Comparison of ENCODE assay signal across 10 cellular contexts in the genomic region with DNA sequence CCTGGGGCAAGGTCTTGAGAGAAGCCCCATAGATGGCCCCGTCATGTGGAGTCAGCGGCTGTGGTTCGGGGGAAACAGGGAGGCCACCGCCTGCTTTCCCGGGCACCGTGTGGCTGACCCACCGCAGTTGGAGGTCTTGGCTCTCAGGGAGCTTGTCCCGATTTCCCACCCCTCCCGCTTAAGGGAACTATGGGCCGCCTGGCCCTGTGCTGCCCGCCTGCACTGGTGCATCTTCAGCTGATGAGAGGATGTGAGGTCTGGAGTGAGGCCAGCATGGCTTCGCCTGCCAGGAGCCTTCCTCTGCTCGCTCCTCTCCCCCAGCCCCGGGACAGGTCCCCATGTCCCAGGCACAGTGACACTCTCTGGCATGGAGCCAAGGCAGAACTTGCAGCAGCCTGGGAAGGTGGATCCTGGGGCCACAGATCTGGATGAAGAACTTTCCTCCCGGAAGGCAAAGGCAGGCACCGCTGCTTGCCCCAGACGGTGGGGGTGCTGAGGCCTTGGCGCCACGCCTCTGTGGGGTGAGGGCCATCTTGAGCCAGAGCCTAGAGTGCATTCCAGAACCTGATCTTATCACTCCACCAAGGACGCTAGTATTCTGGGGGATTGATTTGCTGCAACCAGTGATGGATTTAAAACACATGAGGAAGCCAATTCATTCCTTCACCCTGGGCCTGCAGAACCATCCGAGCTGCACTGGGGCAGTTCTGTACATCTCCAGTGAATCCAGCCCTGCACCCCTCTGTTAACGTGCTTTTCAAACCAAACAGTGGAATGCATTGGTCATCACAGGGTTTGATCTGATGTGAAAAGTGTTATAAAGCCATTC.
DNase-seq lines count a peak whose midpoint lies in the region; ATAC-seq, FAIRE-seq and TF ChIP-seq lines count a peak whose summit lies in the region.
"Had no signal": no experiment of that assay in that cellular context is flagged by ENCODE, and none has a peak within 500 bp of the region (broad histone marks: within the 10 kb centered on the region; RNA-seq: fewer than 3 reads in every experiment).

No MANE protein-coding gene starts in this region.

- ATAC-seq in K562 (no peak; the same call in 2 of the 3 replicates), right cardiac atrium (peak; percentile 67 to 69)
- ATAC-seq: CD8-positive, alpha-beta T cell had no signal

- POLR2A ChIA-PET in K562 (lab: Yijun Ruan, JAX), result interaction anchor here (0.6 kb wide), 1 partner anchor 1223 kb away, joined by 3 read pairs; no protein-coding TSS in a partner anchor

- no peak for TF ChIP-seq EP300 in K562 (IDR thresholded peaks at IDR 0.05; ENCODE audit: low read length)

- H3K4me2 ChIP-seq in K562 (ENCODE audit: insufficient read depth, low read length) (no peak overlapping the region), skeletal muscle satellite cell (ENCODE audit: low read length) (peak overlapping the region; percentile 42)

- no peak overlapping the region for H3K27ac ChIP-seq in K562 (ENCODE audit: extremely low read depth, low read depth, low read length)
- peak overlapping the region; percentile 65 for H3K27ac ChIP-seq in right cardiac atrium (ENCODE audit: low read length)
- no peak overlapping the region for H3K27ac ChIP-seq in colonic mucosa

- WGBS in K562 (ENCODE audit: insufficient coverage, low coverage, missing lambda C conversion rate), result under 1% methylated on average over 18 of the region's 22 CpGs
- 29% methylated on average over 22 of the region's 22 CpGs for WGBS in right cardiac atrium

- H3K36me3 ChIP-seq in K562 (ENCODE audit: control insufficient read depth, insufficient read depth, low read length) (no peaks in the 10 kb centered on the region), skeletal muscle satellite cell (ENCODE audit: insufficient read depth, low read length) (no peaks in the 10 kb centered on the region), colonic mucosa (no peaks in the 10 kb centered on the region)

- no peak for TF ChIP-seq CTCF in GM10266 (IDR thresholded peaks at IDR 0.05; ENCODE audit: control insufficient read depth, insufficient read depth, low read depth, missing control alignments)
- TF ChIP-seq CTCF in K562 (IDR thresholded peaks at IDR 0.05 in 2 of 3, conservative IDR thresholded peaks at IDR 0.05 in 1 of 3; ENCODE audit: insufficient read depth in 2 of 3, low read depth in 1 of 3, low read length in 3 of 3), result no peak
- TF ChIP-seq CTCF in colonic mucosa (IDR thresholded peaks at IDR 0.05), result no peak

- no peak for TF ChIP-seq RAD21 in K562 (CRISPR knock-in tag; conservative IDR thresholded peaks at IDR 0.05 in 1 of 2, IDR thresholded peaks at IDR 0.05 in 1 of 2)

- H3K79me2 ChIP-seq in K562 (ENCODE audit: control insufficient read depth, insufficient read depth, low read length), result no peaks in the 10 kb centered on the region

- H3K4me1 ChIP-seq in K562 (replicated peaks in 1 of 2; ENCODE audit: control insufficient read depth in 2 of 2, insufficient read depth in 2 of 2, low read length in 2 of 2), result peaks cover 0 to 7% of the 10 kb centered on the region in 2 experiments; a peak in 2 of 5 replicates
- H3K4me1 ChIP-seq in right cardiac atrium (ENCODE audit: control insufficient read depth, insufficient read depth, low read length), result peaks cover 5% of the 10 kb centered on the region
- peaks cover 18% of the 10 kb centered on the region for H3K4me1 ChIP-seq in skeletal muscle satellite cell (ENCODE audit: control insufficient read depth, insufficient read depth, low read length)
- no peaks in the 10 kb centered on the region for H3K4me1 ChIP-seq in colonic mucosa

- H3K4me3 ChIP-seq in K562 (no peak overlapping the region), right cardiac atrium (ENCODE audit: low read length) (no peak overlapping the region), skeletal muscle satellite cell (ENCODE audit: low read length) (peak overlapping the region; percentile 17), colonic mucosa (no peak overlapping the region)

- DNase-seq in GM10266 (ENCODE audit: extremely low spot score), result peak; percentile 31
- DNase-seq in K562 (ENCODE audit: extremely low read depth in 1 of 4, low spot score in 3 of 4), result no peak
- DNase-seq in right cardiac atrium, result peak; percentile 52 to 85 (median 82)
- DNase-seq in colonic mucosa, result no peak
- no peak for DNase-seq in activated CD4-positive, alpha-beta T cell treated with anti-CD3 and anti-CD28 coated beads, Interleukin-2, amount 50 U/mL, for 1 hour
- DNase-seq in posterior vena cava (ENCODE audit: low spot score), result no peak
- no peak for DNase-seq in activated CD4-positive, alpha-beta T cell treated with anti-CD3 and anti-CD28 coated beads for 4 hours
- DNase-seq: CD8-positive, alpha-beta T cell; NCI-H2081 treated with DMSO at 0.1 percent for 48 hours had no signal

- in situ Hi-C loops in K562 (cut with MboI), result no loop called here

- intact Hi-C loops in K562 (cut with micrococcal nuclease) (no loop called here), right cardiac atrium (cut with DNase I) (loop anchor here in 2 of 4 donors (10.0 kb wide), 1 partner anchor 235 kb away; no protein-coding TSS in a partner anchor), colonic mucosa (cut with DNase I) (loop anchor here (10.0 kb wide), 1 partner anchor 115 kb away; no protein-coding TSS in a partner anchor), posterior vena cava (cut with DNase I) (loop anchor here in 1 of 2 donors (5.0 kb wide), 1 partner anchor 423 kb away; no protein-coding TSS in a partner anchor)

- H3K27me3 ChIP-seq in K562 (ENCODE audit: control insufficient read depth in 2 of 2, insufficient read depth in 2 of 2, low read length in 2 of 2), result peaks cover 18 to 62% of the 10 kb centered on the region in 2 experiments; a peak in 3 of 5 replicates
- H3K27me3 ChIP-seq in right cardiac atrium (ENCODE audit: control insufficient read depth, insufficient read depth), result no peaks in the 10 kb centered on the region
- peaks cover 41% of the 10 kb centered on the region for H3K27me3 ChIP-seq in skeletal muscle satellite cell (ENCODE audit: control insufficient read depth, insufficient read depth, low read length)
- no peaks in the 10 kb centered on the region for H3K27me3 ChIP-seq in colonic mucosa

- TF ChIP-seq POLR2A in K562 (conservative IDR thresholded peaks at IDR 0.05), result no peak

- FAIRE-seq in K562 (lab: Jason Lieb, UNC), result no peak

- no TSS peak for BruUV-seq in K562 (replicated peaks; lab: Mats Ljungman, UMichigan)

- H3K9me1 ChIP-seq in K562 (ENCODE audit: control insufficient read depth, insufficient read depth, low read length), result peaks cover 3% of the 10 kb centered on the region

- H3K9me3 ChIP-seq in K562 (replicated peaks; ENCODE audit: control insufficient read depth, insufficient read depth, low read depth, low read length) (no peaks in the 10 kb centered on the region), right cardiac atrium (ENCODE audit: control insufficient read depth, low read length) (no peaks in the 10 kb centered on the region), skeletal muscle satellite cell (replicated peaks; ENCODE audit: low read length) (no peaks in the 10 kb centered on the region), colonic mucosa (no peaks in the 10 kb centered on the region)

- H2AFZ ChIP-seq in K562 (ENCODE audit: low read depth, low read length), result no peak overlapping the region

- H3K9ac ChIP-seq in K562 (ENCODE audit: insufficient read depth in 1 of 2, low read depth in 2 of 2, low read length in 2 of 2), result no peak overlapping the region
- peak overlapping the region; percentile 65 for H3K9ac ChIP-seq in skeletal muscle satellite cell (ENCODE audit: low read depth, low read length)
- no peak overlapping the region for H3K9ac ChIP-seq in colonic mucosa (ENCODE audit: low read depth in 2 of 2, low read length in 2 of 2)

- peaks cover 25% of the 10 kb centered on the region for H4K20me1 ChIP-seq in K562 (replicated peaks; ENCODE audit: control insufficient read depth, insufficient read depth, low read length)

- CTCF ChIA-PET in K562 (lab: Yijun Ruan, JAX; ENCODE audit: low intra/inter-chr PET ratio), result no interaction called here

TF ChIP-seq in K562, 482 proteins besides CTCF, POLR2A, EP300 and RAD21:
- no peak for TF ChIP-seq SMARCC2 (IDR thresholded peaks at IDR 0.05; ENCODE audit: low read depth)
- TF ChIP-seq NFIX (CRISPR knock-in tag; IDR thresholded peaks at IDR 0.05; ENCODE audit: low read depth), result 0 out of 2 replicates have a peak, but pooled peaks have one; percentile 18
- peak; percentile 90 for TF ChIP-seq NFIC (IDR thresholded peaks at IDR 0.05)

Comparison
In these comparisons a context has a peak if more than half of its experiments do, and no peak if none do; other contexts are left out.
1. DNase-seq: peak in GM10266 (single experiment) and right cardiac atrium (3 of 3); none in K562 (0 of 4), colonic mucosa (single experiment), activated CD4-positive, alpha-beta T cell treated with anti-CD3 and anti-CD28 coated beads, Interleukin-2, amount 50 U/mL, for 1 hour (single experiment), posterior vena cava (single experiment) and activated CD4-positive, alpha-beta T cell treated with anti-CD3 and anti-CD28 coated beads for 4 hours (0 of 2).